Comparison of ENCODE assay signal across 29 cellular contexts in genomic region chr18:21081425-21081824, GRCh38.
"Had no signal": no experiment of that assay in that cellular context is flagged by ENCODE, and none has a peak within 500 bp of the region (broad histone marks: within the 10 kb centered on the region; RNA-seq: fewer than 3 reads in every experiment).

No MANE protein-coding gene starts in this region.

- H3K4me3 Mint-ChIP-seq: activated CD4-positive, alpha-beta memory T cell treated with anti-CD3 and anti-CD28 coated beads, Interleukin-2, amount 10 ng/mL, durations not matched to agents 7 days and 5 days; activated CD4-positive, alpha-beta T cell treated with anti-CD3 and anti-CD28 coated beads, Interleukin-2, amount 10 ng/mL, durations not matched to agents 7 days and 5 days; activated naive CD4-positive, alpha-beta T cell treated with anti-CD3 and anti-CD28 coated beads, Interleukin-2, amount 10 ng/mL, durations not matched to agents 7 days and 5 days; activated naive CD8-positive, alpha-beta T cell treated with anti-CD3 and anti-CD28 coated beads, Interleukin-2, amount 10 ng/mL, durations not matched to agents 7 days and 5 days; activated T-cell treated with anti-CD3 and anti-CD28 coated beads, Interleukin-2, amount 50 U/mL, for 24 hours; brain; dendritic cell treated with granulocyte-macrophage colony-stimulating factor and Interleukin-4, amounts not matched to agents 40 ng/mL and 50 ng/mL, for 4 days; endodermal cell had no signal

- H3K4me1 ChIP-seq: breast epithelium had no signal

- H3K4me3 ChIP-seq: ascending aorta, breast epithelium, cardiac muscle cell, coronary artery, dorsolateral prefrontal cortex had no signal

- H3K9me3 Mint-ChIP-seq: dendritic cell treated with granulocyte-macrophage colony-stimulating factor and Interleukin-4, amounts not matched to agents 40 ng/mL and 50 ng/mL, for 4 days had no signal

- H3K9me3 ChIP-seq: breast epithelium had no signal

- ATAC-seq: activated naive CD4-positive, alpha-beta T cell treated with anti-CD3 and anti-CD28 coated beads, Interleukin-2, amount 50 U/mL, for 72 hours; activated T-cell treated with anti-CD3 and anti-CD28 coated beads, Interleukin-2, amount 50 U/mL, for 72 hours; esophagus mucosa had no signal

- H3K27ac ChIP-seq: ascending aorta, breast epithelium, cardiac muscle cell, coronary artery, dorsolateral prefrontal cortex had no signal

- H3K27me3 ChIP-seq: ascending aorta, breast epithelium, cardiac muscle cell, dorsolateral prefrontal cortex had no signal

- DNase-seq: activated CD4-positive, alpha-beta memory T cell treated with anti-CD3 and anti-CD28 coated beads, Interleukin-2, amount 10 ng/mL, durations not matched to agents 7 days and 5 days; activated CD4-positive, alpha-beta T cell treated with anti-CD3 and anti-CD28 coated beads for 1 hour; activated CD4-positive, alpha-beta T cell treated with anti-CD3 and anti-CD28 coated beads for 4 hours; activated CD4-positive, alpha-beta T cell treated with anti-CD3 and anti-CD28 coated beads, Interleukin-2, amount 10 ng/mL, durations not matched to agents 7 days and 5 days; activated CD4-positive, alpha-beta T cell treated with anti-CD3 and anti-CD28 coated beads, Interleukin-2, amount 50 U/mL, for 4 hours; activated CD4-positive, CD25-positive, alpha-beta regulatory T cell; activated CD8-positive, alpha-beta memory T cell treated with anti-CD3 and anti-CD28 coated beads, Interleukin-2, amount 50 U/mL, for 48 hours; activated gamma-delta T cell; activated naive CD4-positive, alpha-beta T cell; activated naive CD4-positive, alpha-beta T cell treated with anti-CD3 and anti-CD28 coated beads, Interleukin-2, amount 10 ng/mL, durations not matched to agents 7 days and 5 days; activated naive CD8-positive, alpha-beta T cell treated with anti-CD3 and anti-CD28 coated beads, Interleukin-2, amount 10 ng/mL, durations not matched to agents 7 days and 5 days; activated T-cell treated with anti-CD3 and anti-CD28 coated beads for 4 hours; activated T-cell treated with anti-CD3 and anti-CD28 coated beads, Interleukin-2, amount 50 U/mL, for 24 hours; activated T-cell treated with anti-CD3 and anti-CD28 coated beads, Interleukin-2, amount 50 U/mL, for 72 hours; central memory CD4-positive, alpha-beta T cell; dorsolateral prefrontal cortex; effector memory CD4-positive, alpha-beta T cell; endodermal cell; foreskin fibroblast; head of caudate nucleus; T-helper 2 cell had no signal

- H3K27me3 Mint-ChIP-seq: activated CD4-positive, alpha-beta memory T cell treated with anti-CD3 and anti-CD28 coated beads, Interleukin-2, amount 10 ng/mL, durations not matched to agents 7 days and 5 days; activated CD4-positive, alpha-beta T cell treated with anti-CD3 and anti-CD28 coated beads, Interleukin-2, amount 10 ng/mL, durations not matched to agents 7 days and 5 days; activated naive CD4-positive, alpha-beta T cell treated with anti-CD3 and anti-CD28 coated beads, Interleukin-2, amount 10 ng/mL, durations not matched to agents 7 days and 5 days; activated naive CD8-positive, alpha-beta T cell treated with anti-CD3 and anti-CD28 coated beads, Interleukin-2, amount 10 ng/mL, durations not matched to agents 7 days and 5 days; activated T-cell treated with anti-CD3 and anti-CD28 coated beads, Interleukin-2, amount 50 U/mL, for 24 hours; brain; dendritic cell treated with granulocyte-macrophage colony-stimulating factor and Interleukin-4, amounts not matched to agents 40 ng/mL and 50 ng/mL, for 4 days had no signal

- H3K4me1 Mint-ChIP-seq: brain, endodermal cell had no signal

- H3K36me3 ChIP-seq: ascending aorta, breast epithelium, cardiac muscle cell had no signal

- H3K27ac Mint-ChIP-seq: activated CD4-positive, alpha-beta memory T cell treated with anti-CD3 and anti-CD28 coated beads, Interleukin-2, amount 10 ng/mL, durations not matched to agents 7 days and 5 days; activated CD4-positive, alpha-beta T cell treated with anti-CD3 and anti-CD28 coated beads, Interleukin-2, amount 10 ng/mL, durations not matched to agents 7 days and 5 days; activated naive CD4-positive, alpha-beta T cell treated with anti-CD3 and anti-CD28 coated beads, Interleukin-2, amount 10 ng/mL, durations not matched to agents 7 days and 5 days; activated naive CD4-positive, alpha-beta T cell treated with anti-CD3 and anti-CD28 coated beads, Interleukin-2, amount 50 U/mL, for 72 hours; activated naive CD8-positive, alpha-beta T cell treated with anti-CD3 and anti-CD28 coated beads, Interleukin-2, amount 10 ng/mL, durations not matched to agents 7 days and 5 days; activated T-cell treated with anti-CD3 and anti-CD28 coated beads, Interleukin-2, amount 50 U/mL, for 24 hours; activated T-cell treated with anti-CD3 and anti-CD28 coated beads, Interleukin-2, amount 50 U/mL, for 72 hours; brain; dendritic cell treated with granulocyte-macrophage colony-stimulating factor and Interleukin-4, amounts not matched to agents 40 ng/mL and 50 ng/mL, for 4 days; endodermal cell had no signal
